ENCODE assay signal across 8 cellular contexts in the genomic region with DNA sequence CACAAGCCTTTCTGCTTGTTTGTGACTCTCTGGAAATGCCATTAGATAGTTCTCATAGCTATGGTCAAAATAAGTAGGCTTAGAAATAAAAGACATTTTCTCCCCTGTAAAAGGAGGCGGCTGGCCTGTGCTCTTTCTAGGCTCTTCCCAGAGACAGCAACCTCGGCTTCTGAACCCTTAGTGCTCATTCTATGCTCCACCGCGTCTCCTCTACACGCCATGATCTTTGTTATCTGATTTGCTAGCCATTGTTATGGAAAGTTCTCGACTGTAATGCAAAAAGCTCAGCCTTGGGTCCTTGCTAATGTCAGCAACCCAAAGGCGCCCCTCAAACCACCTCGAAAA.
DNase-seq lines count a peak whose midpoint lies in the region; ATAC-seq lines count a peak whose summit lies in the region.

No MANE protein-coding gene starts in this region.

- CTCF ChIA-PET in activated CD8-positive, alpha-beta memory T cell treated with anti-CD3 and anti-CD28 coated beads, Interleukin-2, amount 10 ng/mL, durations not matched to agents 7 days and 5 days (lab: Charles Lee) = interaction anchor here (0.5 to 3.9 kb wide), 13 partner anchors 9 to 362 kb away, joined by 3 to 25 read pairs (median 4); partner anchors contain the start of genes CRADD and SOCS2

- peak overlapping the region; percentile 69 for H3K4me3 ChIP-seq in endocrine pancreas (ENCODE audit: control insufficient read depth, insufficient read depth, low read length)
- peak overlapping the region; percentile 64 to 90 for H3K4me3 ChIP-seq in mucosa of rectum (ENCODE audit: low read length in 2 of 2)

- H3K4me1 ChIP-seq in endocrine pancreas (ENCODE audit: control insufficient read depth, insufficient read depth, low read length) (peaks cover 16% of the 10 kb centered on the region), mucosa of rectum (ENCODE audit: control insufficient read depth in 2 of 2, insufficient read depth in 2 of 2, low read length in 2 of 2) (peaks cover 6 to 17% of the 10 kb centered on the region in 2 donors)

- no peak for DNase-seq in activated CD8-positive, alpha-beta memory T cell treated with anti-CD3 and anti-CD28 coated beads, Interleukin-2, amount 10 ng/mL, durations not matched to agents 7 days and 5 days
- no peak for DNase-seq in activated CD8-positive, alpha-beta memory T cell treated with anti-CD3 and anti-CD28 coated beads, Interleukin-2, amount 50 U/mL, for 4 hours
- DNase-seq in SK-MEL-5 (ENCODE audit: low read depth, low spot score) (peak; percentile 46), NCI-H187 treated with DMSO at 0.1 percent for 48 hours (lab: John Stamatoyannopoulos, UW) (no peak)

- peak overlapping the region; percentile 73 to 79 for H3K27ac ChIP-seq in mucosa of rectum (ENCODE audit: low read depth in 2 of 2, low read length in 2 of 2)

- peak; percentile 50 for ATAC-seq in activated CD8-positive, alpha-beta memory T cell treated with anti-CD3 and anti-CD28 coated beads, Interleukin-2, amount 10 ng/mL, durations not matched to agents 7 days and 5 days
- peak; percentile 34 for ATAC-seq in HG02885 (IDR thresholded peaks at IDR 0.05; ENCODE audit: poor library complexity, unreplicated experiment)
- no peak for ATAC-seq in HG02970 (IDR thresholded peaks at IDR 0.05; ENCODE audit: low FRiP score, unreplicated experiment)

- in situ Hi-C loops in SK-MEL-5 (cut with HindIII; ENCODE audit: low pct_unique_long_range_greater_than_20kb, low sequenced_read_pairs) = no loop called here

- H3K36me3 Mint-ChIP-seq in activated CD8-positive, alpha-beta memory T cell treated with anti-CD3 and anti-CD28 coated beads, Interleukin-2, amount 10 ng/mL, durations not matched to agents 7 days and 5 days = no peaks in the 10 kb centered on the region

- H3K36me3 ChIP-seq in endocrine pancreas (ENCODE audit: control insufficient read depth, insufficient read depth, low read length) (no peaks in the 10 kb centered on the region), mucosa of rectum (ENCODE audit: control insufficient read depth in 2 of 2, insufficient read depth in 2 of 2, low read length in 2 of 2) (no peaks in the 10 kb centered on the region)

- H3K4me1 Mint-ChIP-seq in activated CD8-positive, alpha-beta memory T cell treated with anti-CD3 and anti-CD28 coated beads, Interleukin-2, amount 10 ng/mL, durations not matched to agents 7 days and 5 days = peaks cover 25% of the 10 kb centered on the region

- no peaks in the 10 kb centered on the region for H3K9me3 Mint-ChIP-seq in activated CD8-positive, alpha-beta memory T cell treated with anti-CD3 and anti-CD28 coated beads, Interleukin-2, amount 10 ng/mL, durations not matched to agents 7 days and 5 days (ENCODE audit: low read depth)

- H3K9me3 ChIP-seq in endocrine pancreas (ENCODE audit: control insufficient read depth, low read length) = no peaks in the 10 kb centered on the region
- no peaks in the 10 kb centered on the region for H3K9me3 ChIP-seq in mucosa of rectum (ENCODE audit: control insufficient read depth in 2 of 2, low read length in 2 of 2)

- H3K27me3 Mint-ChIP-seq in activated CD8-positive, alpha-beta memory T cell treated with anti-CD3 and anti-CD28 coated beads, Interleukin-2, amount 10 ng/mL, durations not matched to agents 7 days and 5 days = no peaks in the 10 kb centered on the region

- H3K9ac ChIP-seq in endocrine pancreas (ENCODE audit: control insufficient read depth, insufficient read depth, low read length) (peak overlapping the region; percentile 60), mucosa of rectum (ENCODE audit: low read depth in 1 of 2, low read length in 2 of 2) (peak overlapping the region; percentile 66 to 72)

- no peaks in the 10 kb centered on the region for H3K27me3 ChIP-seq in endocrine pancreas (ENCODE audit: control insufficient read depth, insufficient read depth, low read length)
- H3K27me3 ChIP-seq in mucosa of rectum (ENCODE audit: control insufficient read depth in 2 of 2, insufficient read depth in 2 of 2, low read length in 2 of 2) = no peaks in the 10 kb centered on the region

- H3K4me3 Mint-ChIP-seq in activated CD8-positive, alpha-beta memory T cell treated with anti-CD3 and anti-CD28 coated beads, Interleukin-2, amount 10 ng/mL, durations not matched to agents 7 days and 5 days = peak overlapping the region; percentile 83

- peak overlapping the region; percentile 90 for H3K27ac Mint-ChIP-seq in activated CD8-positive, alpha-beta memory T cell treated with anti-CD3 and anti-CD28 coated beads, Interleukin-2, amount 10 ng/mL, durations not matched to agents 7 days and 5 days
